In genomic region chr10:61882621-61883375, GRCh38 we compare ENCODE assay signal across 11 cellular contexts. TPM values are rescaled to one million over a fixed set of nuclear protein-coding genes. Genes with fewer than 3 reads are reported as not detected.
A peak's percentile ranks its signal among the peaks of the same experiment; 100 is the strongest.
DNase-seq lines count a peak whose midpoint lies in the region; ATAC-seq and TF ChIP-seq lines count a peak whose summit lies in the region.
"Had no signal": no experiment of that assay in that cellular context is flagged by ENCODE, and none has a peak within 500 bp of the region (broad histone marks: within the 10 kb centered on the region; RNA-seq: fewer than 3 reads in every experiment).

No MANE protein-coding gene starts in this region.

- no peak for TF ChIP-seq POLR2A in lower leg skin (IDR thresholded peaks at IDR 0.05)

- TF ChIP-seq CTCF in foreskin fibroblast (IDR thresholded peaks at IDR 0.05; ENCODE audit: low read depth, low read length) = no peak
- TF ChIP-seq CTCF in lower leg skin (IDR thresholded peaks at IDR 0.05) = no peak

- 81 to 86% methylated on average over 6 of the region's 6 CpGs for WGBS in lower leg skin, 2 donors

- no peak for ATAC-seq in GM19467 (IDR thresholded peaks at IDR 0.05; ENCODE audit: unreplicated experiment)
- no peak for ATAC-seq in GM21576 (IDR thresholded peaks at IDR 0.05; ENCODE audit: unreplicated experiment)

- H3K4me3 ChIP-seq in foreskin fibroblast (ENCODE audit: low read depth in 1 of 2, low read length in 2 of 2) (no peak overlapping the region), lower leg skin (ENCODE audit: low read depth, poor library complexity, severe bottlenecking) (no peak overlapping the region)

- intact Hi-C loops in lower leg skin (cut with DNase I; ENCODE audit: low total_unique reads) = no loop called here

- DNase-seq in AG08396 (ENCODE audit: low spot score) (peak; percentile 24), HCEC 1CT (peak; percentile 69), foreskin fibroblast (peak; percentile 51 to 69), NCI-H187 treated with DMSO at 0.1 percent for 48 hours (lab: John Stamatoyannopoulos, UW) (no peak), lower leg skin (ENCODE audit: low spot score in 2 of 2) (no peak)
- peak; percentile 62 to 66 for DNase-seq in activated CD4-positive, alpha-beta T cell treated with anti-CD3 and anti-CD28 coated beads, Interleukin-2, amount 50 U/mL, for 24 hours (ENCODE audit: low read depth in 1 of 2, low spot score in 1 of 2)
- DNase-seq: KBM-7, NCI-H774, T1000 had no signal

RNA-seq across cellular contexts. Expression of gene ARID5B, which starts 18.7 kb away (rescaled TPM):
- total RNA-seq in lower leg skin = 100 to 1,000 TPM in 1 of 4 donors, 10 to 100 TPM in 3; 47.2 to 127 (median 62.8) TPM

Comparison
In these comparisons a context has a peak if more than half of its experiments do, and no peak if none do; other contexts are left out.
1. DNase-seq: peak in AG08396 (single experiment), HCEC 1CT (single experiment), activated CD4-positive, alpha-beta T cell treated with anti-CD3 and anti-CD28 coated beads, Interleukin-2, amount 50 U/mL, for 24 hours (2 of 2) and foreskin fibroblast (2 of 2); none in NCI-H187 treated with DMSO at 0.1 percent for 48 hours (single experiment) and lower leg skin (0 of 2).